8 cellular contexts compared by ENCODE assay signal in genomic region chr7:151519045-151519764, GRCh38. TPM values are rescaled to one million over a fixed set of nuclear protein-coding genes. Genes with fewer than 3 reads are reported as not detected.
DNase-seq lines count a peak whose midpoint lies in the region; ATAC-seq and TF ChIP-seq lines count a peak whose summit lies in the region.
"Not testable (repeated sequence)": the region's sequence is repeated elsewhere in the genome, so short reads cannot be mapped to it uniquely, and the experiment has no call there.

No MANE protein-coding gene starts in this region.

- TF ChIP-seq CTCF in mucosa of descending colon (IDR thresholded peaks at IDR 0.05) = not testable (repeated sequence)

- intact Hi-C loops in mucosa of descending colon (cut with DNase I, micrococcal nuclease) = loop anchor here in 1 of 2 donors (10.0 kb wide), 1 partner anchor 54 kb away; no protein-coding TSS in a partner anchor

- peak overlapping the region; percentile 82 to 98 (median 93) for H3K4me3 ChIP-seq in BLaER1 treated with 17β-estradiol and CSF1 and Interleukin-3, amounts not matched to agents 10 nM and 100 nM
- H3K4me3 ChIP-seq in esophagus (ENCODE audit: low read depth in 1 of 2, low read length in 2 of 2) (peak overlapping the region; percentile 64 to 84), mucosa of descending colon (peak overlapping the region; percentile 84)

- WGBS in esophagus, 2 donors = 0 to 1% methylated on average over 61 to 110 of the region's 113 CpGs

- peak overlapping the region; percentile 78 to 99 (median 92) for H3K4me2 ChIP-seq in BLaER1 treated with 17β-estradiol and CSF1 and Interleukin-3, amounts not matched to agents 10 nM and 100 nM

- H3K9ac ChIP-seq in BLaER1 treated with 17β-estradiol and CSF1 and Interleukin-3, amounts not matched to agents 10 nM and 100 nM = peak overlapping the region; percentile 96 to 100 (median 99)

- ATAC-seq in GM19397 (IDR thresholded peaks at IDR 0.05; ENCODE audit: unreplicated experiment) = peak; percentile 54
- peak; percentile 45 for ATAC-seq in HG03196 (IDR thresholded peaks at IDR 0.05; ENCODE audit: unreplicated experiment)
- ATAC-seq in mucosa of descending colon = peak; percentile 81

- H3K27me3 ChIP-seq in BLaER1 treated with 17β-estradiol and CSF1 and Interleukin-3, amounts not matched to agents 10 nM and 100 nM; esophagus (ENCODE audit: control insufficient read depth in 1 of 2, insufficient read depth in 2 of 2, low read length in 2 of 2): not testable (repeated sequence)

- H4K20me1 ChIP-seq in BLaER1 treated with 17β-estradiol and CSF1 and Interleukin-3, amounts not matched to agents 10 nM and 100 nM = peaks cover 37 to 50% (median 47%) of the 10 kb centered on the region in 11 experiments

- peaks cover 0 to 46% (median 35%) of the 10 kb centered on the region in 11 experiments; a peak in 20 of 22 replicates for H3K9me3 ChIP-seq in BLaER1 treated with 17β-estradiol and CSF1 and Interleukin-3, amounts not matched to agents 10 nM and 100 nM (replicated peaks in 1 of 11)
- not testable (repeated sequence) for H3K9me3 ChIP-seq in esophagus (ENCODE audit: control insufficient read depth in 2 of 2, insufficient read depth in 1 of 2, low read depth in 1 of 2, low read length in 1 of 2); mucosa of descending colon

- H3K4me1 ChIP-seq in BLaER1 treated with 17β-estradiol and CSF1 and Interleukin-3, amounts not matched to agents 10 nM and 100 nM = peaks cover 13 to 42% (median 26%) of the 10 kb centered on the region in 10 experiments
- H3K4me1 ChIP-seq in esophagus (ENCODE audit: control insufficient read depth in 2 of 2, insufficient read depth in 2 of 2, low read length in 1 of 2); mucosa of descending colon (ENCODE audit: low read depth): not testable (repeated sequence)

- DNase-seq in RPMI8226 (peak; percentile 61), mucosa of descending colon (peak; percentile 56 to 80 (median 78))
- peak; percentile 28 to 57 for DNase-seq in activated T-helper 1 cell treated with anti-CD3 and anti-CD28 coated beads, Interleukin-2, amount 50 U/mL, for 16 hours (ENCODE audit: low read depth in 1 of 2, low spot score in 1 of 2)
- peak; percentile 17 to 50 (median 46) for DNase-seq in stimulated activated CD4-positive, alpha-beta T cell treated with anti-CD3 and anti-CD28 coated beads, TNF-alpha, amount 100 ng/mL, for 48 hours (ENCODE audit: low read depth in 3 of 3)

- peaks cover 0 to 32% (median 28%) of the 10 kb centered on the region in 11 experiments; a peak in 19 of 22 replicates for H3K36me3 ChIP-seq in BLaER1 treated with 17β-estradiol and CSF1 and Interleukin-3, amounts not matched to agents 10 nM and 100 nM
- not testable (repeated sequence) for H3K36me3 ChIP-seq in esophagus (ENCODE audit: control insufficient read depth in 2 of 2, insufficient read depth in 2 of 2, low read length in 1 of 2); mucosa of descending colon (ENCODE audit: low read depth)

- peak overlapping the region; percentile 96 to 100 (median 98) for H3K27ac ChIP-seq in BLaER1 treated with 17β-estradiol and CSF1 and Interleukin-3, amounts not matched to agents 10 nM and 100 nM
- H3K27ac ChIP-seq in esophagus (ENCODE audit: low read depth in 2 of 2, low read length in 1 of 2) = peak overlapping the region; percentile 99 to 100

RNA-seq across cellular contexts. Expression of gene RHEB, which starts 0.5 kb away (rescaled TPM):
- polyA plus RNA-seq in esophagus = 10 to 100 TPM; 48.5 to 58.2 TPM
- total RNA-seq in mucosa of descending colon = 100 to 1,000 TPM in 1 of 3 donors, 10 to 100 TPM in 2; 40.3 to 114 (median 73.5) TPM

Comparison
In these comparisons a context has a peak if more than half of its experiments do, and no peak if none do; other contexts are left out.
1. Peak in every context shown above with its lines: DNase-seq, ATAC-seq, H3K4me3 ChIP-seq and H3K27ac ChIP-seq.